12 cellular contexts compared by ENCODE assay signal in genomic region chr17:75498726-75499213, GRCh38. TPM values are rescaled to one million over a fixed set of nuclear protein-coding genes. Genes with fewer than 3 reads are reported as not detected.
DNase-seq lines count a peak whose midpoint lies in the region; ATAC-seq and TF ChIP-seq lines count a peak whose summit lies in the region.
"Had no signal": no experiment of that assay in that cellular context is flagged by ENCODE, and none has a peak within 500 bp of the region (broad histone marks: within the 10 kb centered on the region; RNA-seq: fewer than 3 reads in every experiment).

No MANE protein-coding gene starts in this region.

- H3K4me1 ChIP-seq in foreskin keratinocyte = no peaks in the 10 kb centered on the region

- peak overlapping the region; percentile 46 for H3K27ac Mint-ChIP-seq in activated naive CD8-positive, alpha-beta T cell
- H3K27ac Mint-ChIP-seq in activated naive CD8-positive, alpha-beta T cell treated with anti-CD3 and anti-CD28 coated beads, Interleukin-2, amount 50 U/mL, for 24 hours = no peak overlapping the region

- ATAC-seq in activated naive CD8-positive, alpha-beta T cell treated with anti-CD3 and anti-CD28 coated beads, Interleukin-2, amount 50 U/mL, for 24 hours = no peak
- ATAC-seq in foreskin keratinocyte = no peak
- ATAC-seq in GM19328 (IDR thresholded peaks at IDR 0.05; ENCODE audit: unreplicated experiment) = no peak

- H3K27me3 ChIP-seq in foreskin keratinocyte = no peaks in the 10 kb centered on the region
- H3K27me3 ChIP-seq: tibial artery had no signal

- TF ChIP-seq CTCF in foreskin keratinocyte (conservative IDR thresholded peaks at IDR 0.05) = peak; percentile 24

- H3K4me3 Mint-ChIP-seq in activated naive CD8-positive, alpha-beta T cell = no peak overlapping the region
- no peak overlapping the region for H3K4me3 Mint-ChIP-seq in activated naive CD8-positive, alpha-beta T cell treated with anti-CD3 and anti-CD28 coated beads, Interleukin-2, amount 50 U/mL, for 24 hours
- H3K4me3 Mint-ChIP-seq: activated CD8-positive, alpha-beta T cell treated with anti-CD3 and anti-CD28 coated beads, Interleukin-2, amount 10 ng/mL, durations not matched to agents 7 days and 5 days had no signal

- H3K9me3 Mint-ChIP-seq in activated naive CD8-positive, alpha-beta T cell (ENCODE audit: low read depth) = no peaks in the 10 kb centered on the region
- H3K9me3 Mint-ChIP-seq in activated naive CD8-positive, alpha-beta T cell treated with anti-CD3 and anti-CD28 coated beads, Interleukin-2, amount 50 U/mL, for 24 hours = no peaks in the 10 kb centered on the region

- no peak for DNase-seq in activated naive CD8-positive, alpha-beta T cell treated with anti-CD3 and anti-CD28 coated beads, Interleukin-2, amount 50 U/mL, for 24 hours
- DNase-seq in foreskin keratinocyte = no peak
- DNase-seq in T1000 (lab: John Stamatoyannopoulos, UW) = no peak
- DNase-seq: ACHN; NCI-H524 treated with DMSO at 0.1 percent for 48 hours; stimulated activated CD4-positive, alpha-beta T cell treated with anti-CD3 and anti-CD28 coated beads, Interleukin-4, amount 100 ng/mL, for 24 hours; tibial artery had no signal

- peaks cover 7% of the 10 kb centered on the region for H3K4me1 Mint-ChIP-seq in activated naive CD8-positive, alpha-beta T cell (ENCODE audit: low read depth)
- no peaks in the 10 kb centered on the region for H3K4me1 Mint-ChIP-seq in activated naive CD8-positive, alpha-beta T cell treated with anti-CD3 and anti-CD28 coated beads, Interleukin-2, amount 50 U/mL, for 24 hours

- H3K27me3 Mint-ChIP-seq in activated naive CD8-positive, alpha-beta T cell = no peaks in the 10 kb centered on the region
- no peaks in the 10 kb centered on the region for H3K27me3 Mint-ChIP-seq in activated naive CD8-positive, alpha-beta T cell treated with anti-CD3 and anti-CD28 coated beads, Interleukin-2, amount 50 U/mL, for 24 hours

- no peak overlapping the region for H3K27ac ChIP-seq in foreskin keratinocyte
- peak overlapping the region; percentile 93 for H3K27ac ChIP-seq in temporal lobe (ENCODE audit: low read depth, low read length)
- H3K27ac ChIP-seq: epithelial cell of prostate had no signal

- H3K36me3 Mint-ChIP-seq in activated naive CD8-positive, alpha-beta T cell = no peaks in the 10 kb centered on the region
- peaks cover 2% of the 10 kb centered on the region for H3K36me3 Mint-ChIP-seq in activated naive CD8-positive, alpha-beta T cell treated with anti-CD3 and anti-CD28 coated beads, Interleukin-2, amount 50 U/mL, for 24 hours (ENCODE audit: low read depth)

RNA-seq across cellular contexts. Expression of gene CASKIN2, which starts 16.6 kb away (rescaled TPM):
- total RNA-seq in foreskin keratinocyte (11.5 and 12.0 TPM in 2 replicates), temporal lobe (5.7 TPM)
- 6.8 and 6.9 TPM in 2 replicates for polyA plus RNA-seq in foreskin keratinocyte

RNA-seq across cellular contexts. Expression of gene TSEN54, which starts 17.6 kb away (rescaled TPM):
- total RNA-seq in foreskin keratinocyte (33.6 and 36.1 TPM in 2 replicates), temporal lobe (7.6 TPM)
- 37.8 and 41.1 TPM in 2 replicates for polyA plus RNA-seq in foreskin keratinocyte

RNA-seq across cellular contexts. Expression of gene LLGL2, which starts 26.7 kb away (rescaled TPM):
- 24.6 and 28.2 TPM in 2 replicates for total RNA-seq in foreskin keratinocyte
- 25.7 and 26.8 TPM in 2 replicates for polyA plus RNA-seq in foreskin keratinocyte
- 0.74 TPM for total RNA-seq in temporal lobe

RNA-seq across cellular contexts. Expression of gene TMEM94, which starts 42.3 kb away (rescaled TPM):
- total RNA-seq in foreskin keratinocyte (28.1 and 35.3 TPM in 2 replicates), temporal lobe (20.7 TPM)
- polyA plus RNA-seq in foreskin keratinocyte = 22.4 and 28.0 TPM in 2 replicates

Comparison
In these comparisons a context has a peak if more than half of its experiments do, and no peak if none do; other contexts are left out.
1. RNA of gene LLGL2, which starts 26.7 kb away (total RNA-seq): 24.6 to 28.2 TPM in foreskin keratinocyte; 0.74 TPM in temporal lobe (single experiment); every median in the first group is over 10 times any median in the second.